Comparison of ENCODE assay signal across 12 cellular contexts in genomic region chr1:161642697-161643096, GRCh38. TPM values are rescaled to one million over a fixed set of nuclear protein-coding genes. Genes with fewer than 3 reads are reported as not detected.
DNase-seq lines count a peak whose midpoint lies in the region; ATAC-seq and TF ChIP-seq lines count a peak whose summit lies in the region.
"Not testable (repeated sequence)": the region's sequence is repeated elsewhere in the genome, so short reads cannot be mapped to it uniquely, and the experiment has no call there.
"Had no signal": no experiment of that assay in that cellular context is flagged by ENCODE, and none has a peak within 500 bp of the region (broad histone marks: within the 10 kb centered on the region; RNA-seq: fewer than 3 reads in every experiment).

No MANE protein-coding gene starts in this region.

- not testable (repeated sequence) for H3K27ac Mint-ChIP-seq in activated CD8-positive, alpha-beta T cell treated with anti-CD3 and anti-CD28 coated beads for 36 hours

- not testable (repeated sequence) for H3K9me3 ChIP-seq in PC-3 (ENCODE audit: low read length)

- not testable (repeated sequence) for H3K4me1 ChIP-seq in PC-3 (ENCODE audit: insufficient read depth, low read length)

- TF ChIP-seq CTCF in GM10266 (IDR thresholded peaks at IDR 0.05; ENCODE audit: control insufficient read depth, insufficient read depth, low read depth, missing control alignments) (peak; percentile 21), PC-3 (conservative IDR thresholded peaks at IDR 0.05; ENCODE audit: low read depth, low read length) (peak; percentile 39; the same call in 1 of the 2 replicates)
- not testable (repeated sequence) for TF ChIP-seq CTCF in activated CD8-positive, alpha-beta T cell treated with anti-CD3 and anti-CD28 coated beads for 36 hours (IDR thresholded peaks at IDR 0.05); fibroblast of mammary gland (conservative IDR thresholded peaks at IDR 0.05; ENCODE audit: control insufficient read depth, insufficient read depth, low read depth, low read length)

- H3K4me3 Mint-ChIP-seq in activated CD8-positive, alpha-beta T cell treated with anti-CD3 and anti-CD28 coated beads for 36 hours, result not testable (repeated sequence)

- intact Hi-C loops in PC-3 (cut with micrococcal nuclease), result loop anchor here (10.0 kb wide), 1 partner anchor 78 kb away; no protein-coding TSS in a partner anchor
- intact Hi-C loops in activated CD8-positive, alpha-beta T cell treated with anti-CD3 and anti-CD28 coated beads for 36 hours (cut with micrococcal nuclease), result not testable (repeated sequence)

- not testable (repeated sequence) for H3K9me3 Mint-ChIP-seq in activated CD8-positive, alpha-beta T cell treated with anti-CD3 and anti-CD28 coated beads for 36 hours

- peak; percentile 58 for ATAC-seq in PC-3
- ATAC-seq in activated CD8-positive, alpha-beta T cell treated with anti-CD3 and anti-CD28 coated beads for 36 hours, result peak; percentile 58
- ATAC-seq in left lobe of liver, result peak; percentile 57

- not testable (repeated sequence) for H3K27me3 ChIP-seq in PC-3 (ENCODE audit: low read length)

- not testable (repeated sequence) for H3K36me3 Mint-ChIP-seq in activated CD8-positive, alpha-beta T cell treated with anti-CD3 and anti-CD28 coated beads for 36 hours (ENCODE audit: low read depth)

- BruUV-seq in PC-3 (replicated peaks; lab: Mats Ljungman, UMichigan), result not testable (repeated sequence)

- H3K9me2 ChIP-seq in PC-3 (replicated peaks; ENCODE audit: low read length), result not testable (repeated sequence)

- CTCF ChIA-PET in PC-3 (lab: Charles Lee); activated CD8-positive, alpha-beta T cell treated with anti-CD3 and anti-CD28 coated beads for 36 hours (lab: Charles Lee): not testable (repeated sequence)

- not testable (repeated sequence) for H3K4me2 ChIP-seq in PC-3 (ENCODE audit: low read length)

- H3K36me3 ChIP-seq in PC-3 (ENCODE audit: low read depth, low read length), result not testable (repeated sequence)

- not testable (repeated sequence) for H3K27ac ChIP-seq in PC-3 (ENCODE audit: low read length)

- DNase-seq in ACHN (peak; percentile 7), GM10266 (ENCODE audit: extremely low spot score) (peak; percentile 0), Kasumi-1 (lab: John Stamatoyannopoulos, UW) (peak; percentile 30 to 56), PC-3 (peak; percentile 59), fibroblast of mammary gland (ENCODE audit: low read depth) (peak; percentile 19), putamen (ENCODE audit: low spot score) (peak; percentile 9)
- DNase-seq in activated CD8-positive, alpha-beta T cell treated with anti-CD3 and anti-CD28 coated beads for 36 hours; left lobe of liver (ENCODE audit: low spot score): not testable (repeated sequence)

- peaks cover 12% of the 10 kb centered on the region for H3K4me1 Mint-ChIP-seq in activated CD8-positive, alpha-beta T cell treated with anti-CD3 and anti-CD28 coated beads for 36 hours (ENCODE audit: low read depth)

- in situ Hi-C loops in ACHN (cut with HindIII; ENCODE audit: low pct_ligation_motif_present, low pct_unique_long_range_greater_than_20kb, low sequenced_read_pairs), result not testable (repeated sequence)

- not testable (repeated sequence) for H4K20me1 ChIP-seq in PC-3 (ENCODE audit: low read length)

- POLR2A ChIA-PET in PC-3 (lab: Charles Lee; ENCODE audit: unreplicated experiment), result interaction anchor here (0.7 kb wide), 1 partner anchor 94 kb away, joined by 3 read pairs; no protein-coding TSS in a partner anchor
- POLR2A ChIA-PET in activated CD8-positive, alpha-beta T cell treated with anti-CD3 and anti-CD28 coated beads for 36 hours (lab: Charles Lee), result not testable (repeated sequence)

- H3K4me3 ChIP-seq in PC-3 (ENCODE audit: low read length); fibroblast of mammary gland (ENCODE audit: control insufficient read depth, low read depth, low read length): not testable (repeated sequence)

- H3K9ac ChIP-seq in PC-3 (ENCODE audit: low read length), result not testable (repeated sequence)

- not testable (repeated sequence) for H3K27me3 Mint-ChIP-seq in activated CD8-positive, alpha-beta T cell treated with anti-CD3 and anti-CD28 coated beads for 36 hours

- H2AFZ ChIP-seq in PC-3 (ENCODE audit: low read length), result not testable (repeated sequence)

- H3K79me2 ChIP-seq in PC-3 (ENCODE audit: low read length), result not testable (repeated sequence)

- H3F3A ChIP-seq in PC-3 (ENCODE audit: low read length, unreplicated experiment), result not testable (repeated sequence)

RNA-seq across cellular contexts. Expression of gene FCGR3B, which starts 11.7 kb away (rescaled TPM):
- total RNA-seq in PC-3 (2014; rRNA removed), result not detected in 2 replicates
- not detected for total RNA-seq in activated CD8-positive, alpha-beta T cell treated with anti-CD3 and anti-CD28 coated beads for 36 hours
- total RNA-seq in left lobe of liver, result 1.9 TPM
- total RNA-seq: body of pancreas; Caco-2; naive thymus-derived CD8-positive, alpha-beta T cell; SJSA1 had no signal

RNA-seq across cellular contexts. Expression of gene FCGR2B, which starts 20.2 kb away (rescaled TPM):
- not detected in 2 replicates for total RNA-seq in PC-3 (2014; rRNA removed)
- total RNA-seq in activated CD8-positive, alpha-beta T cell treated with anti-CD3 and anti-CD28 coated beads for 36 hours, result not detected
- total RNA-seq in left lobe of liver, result 14.9 TPM
- total RNA-seq: Caco-2, SJSA1 had no signal

Comparison
In these comparisons a context has a peak if more than half of its experiments do, and no peak if none do; other contexts are left out.
1. RNA of gene FCGR2B, which starts 20.2 kb away (total RNA-seq): 14.9 TPM in left lobe of liver (single experiment); not detected in PC-3 and not detected in activated CD8-positive, alpha-beta T cell treated with anti-CD3 and anti-CD28 coated beads for 36 hours; every median in the first group is over 10 times any median in the second.
2. Peak in every context shown above with its lines, with median percentiles within 50 percentile points of each other: ATAC-seq.